In the genomic region with DNA sequence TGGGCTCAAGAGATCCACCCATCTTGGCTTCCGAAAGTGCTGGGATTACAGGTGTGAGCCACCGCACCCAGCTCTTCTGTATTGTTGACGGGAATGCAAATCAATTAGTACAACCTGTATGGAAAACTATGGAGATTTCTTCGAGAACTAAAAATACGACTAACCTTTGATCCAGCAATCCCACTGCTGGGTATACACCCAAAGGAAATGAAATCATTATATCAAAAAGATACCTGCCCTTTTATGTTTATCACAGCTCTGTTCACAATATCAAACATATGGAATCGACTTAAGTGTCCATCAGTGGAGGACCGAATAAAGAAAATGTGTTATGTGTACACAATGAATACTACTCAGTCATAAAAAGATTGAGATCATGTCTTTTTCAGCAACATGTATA, we compare ENCODE assay signal across 7 cellular contexts.
"Had no signal": no experiment of that assay in that cellular context is flagged by ENCODE, and none has a peak within 500 bp of the region (broad histone marks: within the 10 kb centered on the region; RNA-seq: fewer than 3 reads in every experiment).

No MANE protein-coding gene starts in this region.

- FAIRE-seq: G401.6, GM12878, GM12892, GM18507, GM19239 had no signal

- ATAC-seq: GM12878 had no signal

- DNase-seq: GDM1, GF-D8 had no signal

- H3K4me3 ChIP-seq: GM12878 had no signal
